12 cellular contexts compared by ENCODE assay signal in the genomic region with DNA sequence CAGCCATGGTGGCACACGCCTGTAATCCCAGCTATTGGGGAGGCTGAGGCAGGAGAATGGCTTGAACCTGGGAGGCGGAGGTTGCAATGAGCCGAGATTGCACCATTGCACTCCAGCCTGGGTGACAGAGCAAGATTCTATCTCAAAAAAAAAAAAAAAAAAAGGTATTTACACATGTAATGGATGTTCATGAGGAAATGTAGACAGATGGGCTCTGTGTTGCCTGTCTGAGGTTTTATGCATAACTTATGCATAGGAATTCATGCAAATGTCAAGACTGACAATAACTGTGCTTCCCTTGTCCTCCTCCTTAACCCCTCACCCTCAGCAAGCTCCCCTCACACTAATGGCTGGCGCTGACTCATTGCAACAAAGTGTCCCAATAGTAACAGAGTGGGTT. TPM values are rescaled to one million over a fixed set of nuclear protein-coding genes. Genes with fewer than 3 reads are reported as not detected.
"Had no signal": no experiment of that assay in that cellular context is flagged by ENCODE, and none has a peak within 500 bp of the region (broad histone marks: within the 10 kb centered on the region; RNA-seq: fewer than 3 reads in every experiment).

No MANE protein-coding gene starts in this region.

RNA-seq across cellular contexts. Expression of a gene that starts 9.5 kb away (rescaled TPM):
- total RNA-seq: activated CD4-positive, alpha-beta T cell treated with anti-CD3 and anti-CD28 coated beads, Interleukin-2, amount 10 ng/mL, durations not matched to agents 24 days and 14 days; activated CD8-positive, alpha-beta T cell treated with anti-CD3 and anti-CD28 coated beads for 36 hours; activated T-cell treated with anti-CD3 and anti-CD28 coated beads, Interleukin-2, amount 50 U/mL, for 72 hours; activated T-helper 17 cell treated with anti-CD3 and anti-CD28 coated beads, Interleukin-2, amount 50 U/mL, for 72 hours; ascending aorta; cardiac muscle cell; chondrocyte; LHCN-M2; PC-9; Right ventricle myocardium superior; T-helper 1 cell treated with Interleukin-12 subunit alpha and Interleukin-12 subunit beta and Interleukin-4 antibody, amounts not matched to agents 30 ng/mL and 1 ng/mL, for 36 hours; T-helper 2 cell treated with Interferon-gamma antibody and Interleukin-4, amounts not matched to agents 100 ng/mL and 5 ng/mL, for 36 hours had no signal
- polyA plus RNA-seq: cardiac muscle cell had no signal
